21 cellular contexts compared by ENCODE assay signal in genomic region chr5:178416206-178416882, GRCh38.
"Had no signal": no experiment of that assay in that cellular context is flagged by ENCODE, and none has a peak within 500 bp of the region (broad histone marks: within the 10 kb centered on the region; RNA-seq: fewer than 3 reads in every experiment).

No MANE protein-coding gene starts in this region.

- ATAC-seq: activated T-helper 17 cell treated with anti-CD3 and anti-CD28 coated beads, Interleukin-2, amount 50 U/mL, for 72 hours; effector memory CD8-positive, alpha-beta T cell; gastroesophageal sphincter; natural killer cell; stimulated activated naive B cell treated with anti-CD40 and anti-IgM and Interleukin-4, amounts not matched to agents 10 μg/mL and 1 μg/mL and 100 μg/mL, for 72 hours had no signal

- H3K27me3 ChIP-seq: adrenal gland, gastroesophageal sphincter, neutrophil, uterus had no signal

- H3K4me3 Mint-ChIP-seq: activated naive CD8-positive, alpha-beta T cell; activated T-cell treated with anti-CD3 and anti-CD28 coated beads, Interleukin-2, amount 50 U/mL, for 24 hours; activated T-helper 17 cell treated with anti-CD3 and anti-CD28 coated beads, Interleukin-2, amount 50 U/mL, for 72 hours; effector memory CD8-positive, alpha-beta T cell; natural killer cell; stimulated activated naive B cell treated with anti-CD40 and anti-IgM and Interleukin-4, amounts not matched to agents 10 μg/mL and 1 μg/mL and 100 μg/mL, for 72 hours had no signal

- H3K36me3 Mint-ChIP-seq: activated naive CD8-positive, alpha-beta T cell; natural killer cell; stimulated activated naive B cell treated with anti-CD40 and anti-IgM and Interleukin-4, amounts not matched to agents 10 μg/mL and 1 μg/mL and 100 μg/mL, for 72 hours had no signal

- H3K4me1 ChIP-seq: adrenal gland, gastroesophageal sphincter, heart left ventricle, uterus had no signal

- H3K36me3 ChIP-seq: adrenal gland, esophagus muscularis mucosa, gastroesophageal sphincter, heart left ventricle, neutrophil, uterus had no signal

- H3K27ac ChIP-seq: adrenal gland, esophagus muscularis mucosa, gastroesophageal sphincter, heart left ventricle, neutrophil, uterus had no signal

- H3K9me3 Mint-ChIP-seq: activated T-cell treated with anti-CD3 and anti-CD28 coated beads, Interleukin-2, amount 50 U/mL, for 24 hours; activated T-helper 17 cell treated with anti-CD3 and anti-CD28 coated beads, Interleukin-2, amount 50 U/mL, for 72 hours; effector memory CD8-positive, alpha-beta T cell; natural killer cell; stimulated activated naive B cell treated with anti-CD40 and anti-IgM and Interleukin-4, amounts not matched to agents 10 μg/mL and 1 μg/mL and 100 μg/mL, for 72 hours had no signal

- H3K27ac Mint-ChIP-seq: activated naive CD8-positive, alpha-beta T cell; activated T-cell treated with anti-CD3 and anti-CD28 coated beads, Interleukin-2, amount 50 U/mL, for 24 hours; activated T-helper 17 cell treated with anti-CD3 and anti-CD28 coated beads, Interleukin-2, amount 50 U/mL, for 72 hours; effector memory CD8-positive, alpha-beta T cell; natural killer cell; stimulated activated naive B cell treated with anti-CD40 and anti-IgM and Interleukin-4, amounts not matched to agents 10 μg/mL and 1 μg/mL and 100 μg/mL, for 72 hours had no signal

- H3K4me3 ChIP-seq: adrenal gland, esophagus muscularis mucosa, gastroesophageal sphincter, heart left ventricle, lung, uterus had no signal

- H3K9me3 ChIP-seq: adrenal gland, esophagus muscularis mucosa, gastroesophageal sphincter, heart left ventricle, neutrophil, uterus had no signal

- DNase-seq: activated CD4-positive, alpha-beta T cell treated with anti-CD3 and anti-CD28 coated beads, Interleukin-2, amount 50 U/mL, for 4 hours; activated CD8-positive, alpha-beta memory T cell treated with anti-CD3 and anti-CD28 coated beads for 24 hours; activated CD8-positive, alpha-beta memory T cell treated with anti-CD3 and anti-CD28 coated beads, Interleukin-2, amount 50 U/mL, for 4 hours; activated T-cell treated with anti-CD3 and anti-CD28 coated beads, Interleukin-2, amount 50 U/mL, for 24 hours; central memory CD4-positive, alpha-beta T cell; effector memory CD8-positive, alpha-beta T cell; heart left ventricle; midbrain; natural killer cell; stimulated activated CD4-positive, alpha-beta T cell treated with anti-CD3 and anti-CD28 coated beads, Interleukin-2, amount 100 ng/mL, for 48 hours; stimulated activated CD8-positive, alpha-beta memory T cell treated with anti-CD3 and anti-CD28 coated beads, Interleukin-4, amount 100 ng/mL, for 48 hours; stimulated activated naive B cell treated with anti-CD40 and anti-IgM and Interleukin-4, amounts not matched to agents 10 μg/mL and 1 μg/mL and 100 μg/mL, for 72 hours; T-helper 9 cell; uterus had no signal
